Comparison of ENCODE assay signal across 8 cellular contexts in genomic region chr4:74623041-74623440, GRCh38.
DNase-seq lines count a peak whose midpoint lies in the region.

No MANE protein-coding gene starts in this region.

- CTCF ChIA-PET in activated CD4-positive, alpha-beta T cell treated with anti-CD3 and anti-CD28 coated beads, Interleukin-2, amount 10 ng/mL, durations not matched to agents 7 days and 5 days (lab: Charles Lee), result interaction anchor here (1.2 to 1.4 kb wide), 2 partner anchors 12 to 246 kb away, joined by 3 to 4 read pairs; no protein-coding TSS in a partner anchor

- H3K4me3 ChIP-seq in adipocyte (ENCODE audit: low read length), result no peak overlapping the region

- H3K36me3 ChIP-seq in adipocyte (ENCODE audit: control insufficient read depth, insufficient read depth, low read length, severe bottlenecking), result no peaks in the 10 kb centered on the region

- H3K4me1 ChIP-seq in adipocyte (ENCODE audit: control insufficient read depth, insufficient read depth, low read length), result peaks cover 40% of the 10 kb centered on the region

- no peak overlapping the region for H3K27ac Mint-ChIP-seq in activated CD4-positive, alpha-beta T cell treated with anti-CD3 and anti-CD28 coated beads, Interleukin-2, amount 10 ng/mL, durations not matched to agents 7 days and 5 days

- H3K27me3 Mint-ChIP-seq in activated CD4-positive, alpha-beta T cell treated with anti-CD3 and anti-CD28 coated beads, Interleukin-2, amount 10 ng/mL, durations not matched to agents 7 days and 5 days, result peaks cover 2% of the 10 kb centered on the region

- no peak overlapping the region for H3K9ac ChIP-seq in adipocyte (ENCODE audit: low read length)

- POLR2A ChIA-PET in activated CD4-positive, alpha-beta T cell treated with anti-CD3 and anti-CD28 coated beads, Interleukin-2, amount 10 ng/mL, durations not matched to agents 7 days and 5 days (lab: Charles Lee), result no interaction called here

- DNase-seq in activated CD4-positive, alpha-beta T cell treated with anti-CD3 and anti-CD28 coated beads, Interleukin-2, amount 10 ng/mL, durations not matched to agents 7 days and 5 days, result peak; percentile 14
- DNase-seq in activated CD4-positive, alpha-beta T cell treated with anti-CD3 and anti-CD28 coated beads, Interleukin-2, amount 50 U/mL, for 48 hours, result no peak
- DNase-seq in HCEC 1CT (peak; percentile 39), NCI-H1048 (lab: John Stamatoyannopoulos, UW) (peak; percentile 19), adipocyte (ENCODE audit: low read depth) (peak; percentile 31), left kidney (ENCODE audit: low read depth, low spot score) (peak; percentile 61), C1 segment of cervical spinal cord (lab: John Stamatoyannopoulos, UW) (no peak)
- DNase-seq in activated CD4-positive, CD25-positive, alpha-beta regulatory T cell treated with anti-CD3 and anti-CD28 coated beads, Interleukin-2, amount 50 U/mL, for 72 hours, result no peak

- H3K9me3 ChIP-seq in adipocyte (ENCODE audit: control insufficient read depth, low read length), result no peaks in the 10 kb centered on the region

- peaks cover 25% of the 10 kb centered on the region for H3K4me1 Mint-ChIP-seq in activated CD4-positive, alpha-beta T cell treated with anti-CD3 and anti-CD28 coated beads, Interleukin-2, amount 10 ng/mL, durations not matched to agents 7 days and 5 days

- H3K4me3 Mint-ChIP-seq in activated CD4-positive, alpha-beta T cell treated with anti-CD3 and anti-CD28 coated beads, Interleukin-2, amount 10 ng/mL, durations not matched to agents 7 days and 5 days, result no peak overlapping the region

- no peaks in the 10 kb centered on the region for H3K27me3 ChIP-seq in adipocyte (replicated peaks; ENCODE audit: control insufficient read depth, insufficient read depth, low read length)

- no peaks in the 10 kb centered on the region for H3K9me3 Mint-ChIP-seq in activated CD4-positive, alpha-beta T cell treated with anti-CD3 and anti-CD28 coated beads, Interleukin-2, amount 10 ng/mL, durations not matched to agents 7 days and 5 days

- no peaks in the 10 kb centered on the region for H3K36me3 Mint-ChIP-seq in activated CD4-positive, alpha-beta T cell treated with anti-CD3 and anti-CD28 coated beads, Interleukin-2, amount 10 ng/mL, durations not matched to agents 7 days and 5 days (ENCODE audit: low read depth)

Comparison
In these comparisons a context has a peak if more than half of its experiments do, and no peak if none do; other contexts are left out.
1. DNase-seq: peak in activated CD4-positive, alpha-beta T cell treated with anti-CD3 and anti-CD28 coated beads, Interleukin-2, amount 10 ng/mL, durations not matched to agents 7 days and 5 days (single experiment), HCEC 1CT (single experiment), NCI-H1048 (single experiment), adipocyte (single experiment) and left kidney (single experiment); none in activated CD4-positive, alpha-beta T cell treated with anti-CD3 and anti-CD28 coated beads, Interleukin-2, amount 50 U/mL, for 48 hours (0 of 2), activated CD4-positive, CD25-positive, alpha-beta regulatory T cell treated with anti-CD3 and anti-CD28 coated beads, Interleukin-2, amount 50 U/mL, for 72 hours (single experiment) and C1 segment of cervical spinal cord (0 of 14).